ENCODE assay signal across 8 cellular contexts in the genomic region with DNA sequence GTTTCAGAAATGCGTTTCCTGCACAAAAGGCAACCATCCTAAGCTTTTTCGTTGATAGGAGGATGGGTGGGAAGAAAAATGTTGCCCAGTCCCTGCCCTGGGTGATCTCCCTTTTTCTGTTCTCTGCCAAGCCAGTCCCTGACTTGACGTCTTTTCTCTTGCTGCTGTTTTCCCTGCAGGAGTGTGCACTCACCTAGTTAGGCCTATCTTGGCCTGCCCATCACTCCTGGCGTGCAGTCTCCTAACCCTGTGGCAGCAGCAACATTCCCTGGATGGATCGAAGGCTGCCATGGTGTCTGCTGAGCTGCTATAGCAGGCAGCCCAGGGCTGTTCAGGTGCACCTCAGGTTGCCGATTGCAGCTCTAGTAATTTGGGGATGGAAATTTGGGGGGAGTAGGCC. TPM values are rescaled to one million over a fixed set of nuclear protein-coding genes. Genes with fewer than 3 reads are reported as not detected.
A peak's percentile ranks its signal among the peaks of the same experiment; 100 is the strongest.
DNase-seq lines count a peak whose midpoint lies in the region; FAIRE-seq and TF ChIP-seq lines count a peak whose summit lies in the region.

No MANE protein-coding gene starts in this region.

- H3K36me3 ChIP-seq in bronchial epithelial cell (ENCODE audit: control insufficient read depth, insufficient read depth, low read length) (peaks cover 9% of the 10 kb centered on the region), mucosa of stomach (ENCODE audit: control insufficient read depth, insufficient read depth, low read length) (no peaks in the 10 kb centered on the region)

- CTCF ChIA-PET in AG04449 (lab: Yijun Ruan, JAX) = interaction anchor here (0.6 to 4.4 kb wide), 11 partner anchors 9 to 260 kb away, joined by 3 to 48 read pairs (median 5); a partner anchor contains a TSS

- peak overlapping the region; percentile 80 for H3K9ac ChIP-seq in mucosa of stomach (ENCODE audit: low read length)

- no peaks in the 10 kb centered on the region for H3K9me3 ChIP-seq in mucosa of stomach (ENCODE audit: control insufficient read depth, low read length)

- H3K4me3 Mint-ChIP-seq in IgD-negative memory B cell = peak overlapping the region; percentile 86 to 95 (median 90)

- H3K27me3 Mint-ChIP-seq in IgD-negative memory B cell = no peaks in the 10 kb centered on the region

- no peaks in the 10 kb centered on the region for H3K27me3 ChIP-seq in bronchial epithelial cell (ENCODE audit: control insufficient read depth, insufficient read depth, low read length)
- no peaks in the 10 kb centered on the region for H3K27me3 ChIP-seq in mucosa of stomach (ENCODE audit: control insufficient read depth, insufficient read depth, low read length)

- TF ChIP-seq CTCF in AG04449 (IDR thresholded peaks at IDR 0.05; ENCODE audit: insufficient read depth, low read length, missing control alignments) (no peak), bronchial epithelial cell (IDR thresholded peaks at IDR 0.05; ENCODE audit: insufficient read depth, low read length, severe bottlenecking) (no peak)

- DNase-seq in AG04449 (ENCODE audit: low read depth, low spot score) (no peak), bronchial epithelial cell (ENCODE audit: low read depth) (no peak), NCI-H2029 (lab: John Stamatoyannopoulos, UW) (no peak), 8988T (no peak), SIG-M5 (lab: John Stamatoyannopoulos, UW) (no peak)
- no peak for DNase-seq in activated CD4-positive, CD25-positive, alpha-beta regulatory T cell treated with anti-CD3 and anti-CD28 coated beads, Interleukin-2, amount 50 U/mL, for 72 hours

- peak overlapping the region; percentile 67 to 84 (median 69) for H3K27ac Mint-ChIP-seq in IgD-negative memory B cell

- H3K4me3 ChIP-seq in AG04449 (ENCODE audit: low read depth, low read length) = peak overlapping the region; percentile 75
- H3K4me3 ChIP-seq in bronchial epithelial cell (ENCODE audit: low read depth, low read length) = peak overlapping the region; percentile 76
- H3K4me3 ChIP-seq in mucosa of stomach (ENCODE audit: low read length) = peak overlapping the region; percentile 57

- H3K4me1 Mint-ChIP-seq in IgD-negative memory B cell = peaks cover 11 to 20% (median 18%) of the 10 kb centered on the region in 3 donors

- peaks cover 14% of the 10 kb centered on the region for H3K4me1 ChIP-seq in mucosa of stomach (ENCODE audit: control insufficient read depth, insufficient read depth, low read length)

- FAIRE-seq in bronchial epithelial cell (lab: Jason Lieb, UNC) = no peak

- no peaks in the 10 kb centered on the region for H3K36me3 Mint-ChIP-seq in IgD-negative memory B cell

- no peaks in the 10 kb centered on the region for H3K9me3 Mint-ChIP-seq in IgD-negative memory B cell

- POLR2A ChIA-PET in AG04449 (lab: Yijun Ruan, JAX) = interaction anchor here (2.3 kb wide), 1 partner anchor 9 kb away, joined by 10 read pairs; no protein-coding TSS in a partner anchor

RNA-seq across cellular contexts. Expression of a gene that starts 1.2 kb away (rescaled TPM):
- polyA plus RNA-seq in IgD-negative memory B cell = 4.9 TPM
- total RNA-seq in bronchial epithelial cell = 12.9 and 19.5 TPM in 2 replicates

RNA-seq across cellular contexts. Expression of a gene that starts 14.2 kb away (rescaled TPM):
- polyA plus RNA-seq in IgD-negative memory B cell = 14.1 TPM
- 7.4 and 8.2 TPM in 2 replicates for total RNA-seq in bronchial epithelial cell

RNA-seq across cellular contexts. Expression of a gene that starts 24.5 kb away (rescaled TPM):
- polyA plus RNA-seq in IgD-negative memory B cell = 64.3 TPM
- total RNA-seq in bronchial epithelial cell = 60.3 and 61.9 TPM in 2 replicates
